ENCODE assay signal across 8 cellular contexts in genomic region chr13:42039457-42039945, GRCh38. TPM values are rescaled to one million over a fixed set of nuclear protein-coding genes. Genes with fewer than 3 reads are reported as not detected.
DNase-seq lines count a peak whose midpoint lies in the region; ATAC-seq and TF ChIP-seq lines count a peak whose summit lies in the region.

No MANE protein-coding gene starts in this region.

- H3K27me3 ChIP-seq in testis = no peaks in the 10 kb centered on the region

- TF ChIP-seq POLR2A in testis (IDR thresholded peaks at IDR 0.05) = no peak

- peaks cover 8% of the 10 kb centered on the region for H3K4me1 ChIP-seq in testis

- H3K4me3 Mint-ChIP-seq in activated T-cell treated with anti-CD3 and anti-CD28 coated beads, Interleukin-2, amount 50 U/mL, for 24 hours = peak overlapping the region; percentile 79
- peak overlapping the region; percentile 88 to 92 (median 89) for H3K4me3 Mint-ChIP-seq in brain

- H3K4me3 ChIP-seq in testis = peak overlapping the region; percentile 80

- H3K9me3 ChIP-seq in testis = no peaks in the 10 kb centered on the region

- peak; percentile 20 for ATAC-seq in left colon

- TF ChIP-seq CTCF in brain (conservative IDR thresholded peaks at IDR 0.05) (no peak), testis (IDR thresholded peaks at IDR 0.05) (no peak)

- peaks cover 8% of the 10 kb centered on the region for H3K9me3 Mint-ChIP-seq in activated T-cell treated with anti-CD3 and anti-CD28 coated beads, Interleukin-2, amount 50 U/mL, for 24 hours
- peaks cover 12 to 30% (median 15%) of the 10 kb centered on the region in 5 experiments for H3K9me3 Mint-ChIP-seq in brain

- H3K27me3 Mint-ChIP-seq in activated T-cell treated with anti-CD3 and anti-CD28 coated beads, Interleukin-2, amount 50 U/mL, for 24 hours = peaks cover 4% of the 10 kb centered on the region
- H3K27me3 Mint-ChIP-seq in brain = peaks cover 26% of the 10 kb centered on the region

- 21 to 22% methylated on average over 14 of the region's 14 CpGs for WGBS in testis, 2 donors

- H3K27ac ChIP-seq in testis = peak overlapping the region; percentile 79 to 94

- peaks cover 22% of the 10 kb centered on the region for H3K4me1 Mint-ChIP-seq in activated T-cell treated with anti-CD3 and anti-CD28 coated beads, Interleukin-2, amount 50 U/mL, for 24 hours (ENCODE audit: low read depth)
- H3K4me1 Mint-ChIP-seq in brain = peaks cover 21% of the 10 kb centered on the region

- peak overlapping the region; percentile 42 for H3K27ac Mint-ChIP-seq in activated T-cell treated with anti-CD3 and anti-CD28 coated beads, Interleukin-2, amount 50 U/mL, for 24 hours
- peak overlapping the region; percentile 79 to 93 (median 88) for H3K27ac Mint-ChIP-seq in brain

- no peak for DNase-seq in activated T-cell treated with anti-CD3 and anti-CD28 coated beads, Interleukin-2, amount 50 U/mL, for 24 hours
- no peak for DNase-seq in activated T-cell treated with anti-CD3 and anti-CD28 coated beads, Interleukin-2, amount 50 U/mL, for 48 hours
- DNase-seq in HuH-7.5 (ENCODE audit: low spot score) = peak; percentile 16
- no peak for DNase-seq in left colon
- peak; percentile 19 for DNase-seq in testis
- DNase-seq in ureter (ENCODE audit: low spot score) = no peak
- no peak for DNase-seq in NCI-H2081 treated with DMSO at 0.1 percent for 48 hours (lab: John Stamatoyannopoulos, UW)

- no peaks in the 10 kb centered on the region for H3K36me3 ChIP-seq in testis (ENCODE audit: low read depth, missing control alignments)

- intact Hi-C loops in left colon (cut with DNase I, micrococcal nuclease) (no loop called here), testis (cut with DNase I; ENCODE audit: low total_unique reads) (no loop called here)

- H3K36me3 Mint-ChIP-seq in activated T-cell treated with anti-CD3 and anti-CD28 coated beads, Interleukin-2, amount 50 U/mL, for 24 hours (ENCODE audit: low read depth) = peaks cover 10% of the 10 kb centered on the region
- no peaks in the 10 kb centered on the region for H3K36me3 Mint-ChIP-seq in brain

RNA-seq across cellular contexts. Expression of gene DGKH, which starts 8.9 kb away (rescaled TPM):
- polyA plus RNA-seq in brain (ENCODE audit: insufficient read depth, low read depth, low replicate concordance) (0.88 TPM), testis (ENCODE audit: insufficient read depth, low read depth, low replicate concordance) (9.8 TPM)
- total RNA-seq in left colon (10 to 100 TPM; 16.8 to 22.3 TPM), testis (10 to 100 TPM in 1 of 2 donors, 1 to 10 TPM in 1; 6.3 to 11.5 TPM), ureter (77.7 TPM)

Comparison
In these comparisons a context has a peak if more than half of its experiments do, and no peak if none do; other contexts are left out.
1. DNase-seq: peak in HuH-7.5 (single experiment) and testis (single experiment); none in activated T-cell treated with anti-CD3 and anti-CD28 coated beads, Interleukin-2, amount 50 U/mL, for 24 hours (single experiment), activated T-cell treated with anti-CD3 and anti-CD28 coated beads, Interleukin-2, amount 50 U/mL, for 48 hours (0 of 2), left colon (0 of 2), ureter (single experiment) and NCI-H2081 treated with DMSO at 0.1 percent for 48 hours (single experiment).